Comparison of ENCODE assay signal across 1 cellular context in the genomic region with DNA sequence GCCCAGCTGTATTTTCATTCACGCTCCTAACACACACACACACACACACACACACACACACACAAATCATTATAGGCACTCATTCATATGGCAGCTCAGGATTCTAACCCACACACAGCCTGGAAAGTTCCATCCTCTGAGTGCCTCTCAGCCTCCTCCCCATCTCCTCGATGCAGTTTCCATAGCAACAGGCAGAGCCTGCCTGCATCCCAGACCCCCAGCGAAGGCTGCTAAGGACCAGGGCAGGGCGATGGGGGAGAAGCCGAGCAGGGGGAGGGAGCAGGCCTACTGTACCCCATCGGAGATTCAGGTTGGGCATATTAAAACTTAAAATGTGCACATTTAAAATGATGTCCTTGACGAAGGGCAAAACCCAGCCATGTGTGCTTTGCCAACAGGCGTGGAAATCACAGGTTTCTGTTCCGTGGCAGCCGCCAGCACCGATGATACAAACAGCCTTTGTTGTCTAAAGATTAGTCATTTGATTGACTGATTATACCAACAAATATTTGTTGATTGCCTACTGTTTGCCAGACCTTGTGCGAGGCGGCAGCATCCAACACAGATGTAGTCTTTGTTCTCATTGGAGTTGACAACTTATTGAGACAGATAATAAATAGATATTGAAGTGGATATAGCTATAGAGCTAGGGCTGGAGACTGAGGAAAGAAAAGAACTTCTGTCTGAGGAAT.
TF ChIP-seq lines count a peak whose summit lies in the region.

No MANE protein-coding gene starts in this region.

TF ChIP-seq in HepG2, 621 proteins besides CTCF, POLR2A, EP300 and RAD21 (continued from another document and continues in another):
- TF ChIP-seq, protein P1, sequence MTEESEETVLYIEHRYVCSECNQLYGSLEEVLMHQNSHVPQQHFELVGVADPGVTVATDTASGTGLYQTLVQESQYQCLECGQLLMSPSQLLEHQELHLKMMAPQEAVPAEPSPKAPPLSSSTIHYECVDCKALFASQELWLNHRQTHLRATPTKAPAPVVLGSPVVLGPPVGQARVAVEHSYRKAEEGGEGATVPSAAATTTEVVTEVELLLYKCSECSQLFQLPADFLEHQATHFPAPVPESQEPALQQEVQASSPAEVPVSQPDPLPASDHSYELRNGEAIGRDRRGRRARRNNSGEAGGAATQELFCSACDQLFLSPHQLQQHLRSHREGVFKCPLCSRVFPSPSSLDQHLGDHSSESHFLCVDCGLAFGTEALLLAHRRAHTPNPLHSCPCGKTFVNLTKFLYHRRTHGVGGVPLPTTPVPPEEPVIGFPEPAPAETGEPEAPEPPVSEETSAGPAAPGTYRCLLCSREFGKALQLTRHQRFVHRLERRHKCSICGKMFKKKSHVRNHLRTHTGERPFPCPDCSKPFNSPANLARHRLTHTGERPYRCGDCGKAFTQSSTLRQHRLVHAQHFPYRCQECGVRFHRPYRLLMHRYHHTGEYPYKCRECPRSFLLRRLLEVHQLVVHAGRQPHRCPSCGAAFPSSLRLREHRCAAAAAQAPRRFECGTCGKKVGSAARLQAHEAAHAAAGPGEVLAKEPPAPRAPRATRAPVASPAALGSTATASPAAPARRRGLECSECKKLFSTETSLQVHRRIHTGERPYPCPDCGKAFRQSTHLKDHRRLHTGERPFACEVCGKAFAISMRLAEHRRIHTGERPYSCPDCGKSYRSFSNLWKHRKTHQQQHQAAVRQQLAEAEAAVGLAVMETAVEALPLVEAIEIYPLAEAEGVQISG (CRISPR knock-in tag; IDR thresholded peaks at IDR 0.05): no peak
- TF ChIP-seq ZNF770 (CRISPR knock-in tag; IDR thresholded peaks at IDR 0.05): no peak; the same call in 1 of the 2 replicates
- no peak for TF ChIP-seq ZNF557 (CRISPR knock-in tag; IDR thresholded peaks at IDR 0.05)
- no peak for TF ChIP-seq ZNF670 (CRISPR knock-in tag; IDR thresholded peaks at IDR 0.05; ENCODE audit: borderline replicate concordance)
- TF ChIP-seq ZHX2 (IDR thresholded peaks at IDR 0.05; ENCODE audit: low read depth): no peak
- TF ChIP-seq ZHX2 (CRISPR knock-in tag; IDR thresholded peaks at IDR 0.05; ENCODE audit: borderline replicate concordance): no peak
- no peak for TF ChIP-seq ZNF318 (CRISPR knock-in tag; IDR thresholded peaks at IDR 0.05)
- TF ChIP-seq, protein P2, sequence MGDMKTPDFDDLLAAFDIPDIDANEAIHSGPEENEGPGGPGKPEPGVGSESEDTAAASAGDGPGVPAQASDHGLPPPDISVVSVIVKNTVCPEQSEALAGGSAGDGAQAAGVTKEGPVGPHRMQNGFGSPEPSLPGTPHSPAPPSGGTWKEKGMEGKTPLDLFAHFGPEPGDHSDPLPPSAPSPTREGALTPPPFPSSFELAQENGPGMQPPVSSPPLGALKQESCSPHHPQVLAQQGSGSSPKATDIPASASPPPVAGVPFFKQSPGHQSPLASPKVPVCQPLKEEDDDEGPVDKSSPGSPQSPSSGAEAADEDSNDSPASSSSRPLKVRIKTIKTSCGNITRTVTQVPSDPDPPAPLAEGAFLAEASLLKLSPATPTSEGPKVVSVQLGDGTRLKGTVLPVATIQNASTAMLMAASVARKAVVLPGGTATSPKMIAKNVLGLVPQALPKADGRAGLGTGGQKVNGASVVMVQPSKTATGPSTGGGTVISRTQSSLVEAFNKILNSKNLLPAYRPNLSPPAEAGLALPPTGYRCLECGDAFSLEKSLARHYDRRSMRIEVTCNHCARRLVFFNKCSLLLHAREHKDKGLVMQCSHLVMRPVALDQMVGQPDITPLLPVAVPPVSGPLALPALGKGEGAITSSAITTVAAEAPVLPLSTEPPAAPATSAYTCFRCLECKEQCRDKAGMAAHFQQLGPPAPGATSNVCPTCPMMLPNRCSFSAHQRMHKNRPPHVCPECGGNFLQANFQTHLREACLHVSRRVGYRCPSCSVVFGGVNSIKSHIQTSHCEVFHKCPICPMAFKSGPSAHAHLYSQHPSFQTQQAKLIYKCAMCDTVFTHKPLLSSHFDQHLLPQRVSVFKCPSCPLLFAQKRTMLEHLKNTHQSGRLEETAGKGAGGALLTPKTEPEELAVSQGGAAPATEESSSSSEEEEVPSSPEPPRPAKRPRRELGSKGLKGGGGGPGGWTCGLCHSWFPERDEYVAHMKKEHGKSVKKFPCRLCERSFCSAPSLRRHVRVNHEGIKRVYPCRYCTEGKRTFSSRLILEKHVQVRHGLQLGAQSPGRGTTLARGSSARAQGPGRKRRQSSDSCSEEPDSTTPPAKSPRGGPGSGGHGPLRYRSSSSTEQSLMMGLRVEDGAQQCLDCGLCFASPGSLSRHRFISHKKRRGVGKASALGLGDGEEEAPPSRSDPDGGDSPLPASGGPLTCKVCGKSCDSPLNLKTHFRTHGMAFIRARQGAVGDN (CRISPR knock-in tag; IDR thresholded peaks at IDR 0.05): peak; percentile 72
- TF ChIP-seq KDM5B (CRISPR knock-in tag; IDR thresholded peaks at IDR 0.05; ENCODE audit: borderline replicate concordance): no peak
- TF ChIP-seq, protein P3, sequence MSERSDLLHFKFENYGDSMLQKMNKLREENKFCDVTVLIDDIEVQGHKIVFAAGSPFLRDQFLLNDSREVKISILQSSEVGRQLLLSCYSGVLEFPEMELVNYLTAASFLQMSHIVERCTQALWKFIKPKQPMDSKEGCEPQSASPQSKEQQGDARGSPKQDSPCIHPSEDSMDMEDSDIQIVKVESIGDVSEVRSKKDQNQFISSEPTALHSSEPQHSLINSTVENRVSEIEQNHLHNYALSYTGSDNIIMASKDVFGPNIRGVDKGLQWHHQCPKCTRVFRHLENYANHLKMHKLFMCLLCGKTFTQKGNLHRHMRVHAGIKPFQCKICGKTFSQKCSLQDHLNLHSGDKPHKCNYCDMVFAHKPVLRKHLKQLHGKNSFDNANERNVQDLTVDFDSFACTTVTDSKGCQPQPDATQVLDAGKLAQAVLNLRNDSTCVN (CRISPR knock-in tag; IDR thresholded peaks at IDR 0.05; ENCODE audit: borderline replicate concordance): no peak
- TF ChIP-seq EHMT2 (IDR thresholded peaks at IDR 0.05; ENCODE audit: borderline replicate concordance, low read depth, low read length): no peak
- no peak for TF ChIP-seq ZNF354B (CRISPR knock-in tag; IDR thresholded peaks at IDR 0.05)
- TF ChIP-seq, protein P4, sequence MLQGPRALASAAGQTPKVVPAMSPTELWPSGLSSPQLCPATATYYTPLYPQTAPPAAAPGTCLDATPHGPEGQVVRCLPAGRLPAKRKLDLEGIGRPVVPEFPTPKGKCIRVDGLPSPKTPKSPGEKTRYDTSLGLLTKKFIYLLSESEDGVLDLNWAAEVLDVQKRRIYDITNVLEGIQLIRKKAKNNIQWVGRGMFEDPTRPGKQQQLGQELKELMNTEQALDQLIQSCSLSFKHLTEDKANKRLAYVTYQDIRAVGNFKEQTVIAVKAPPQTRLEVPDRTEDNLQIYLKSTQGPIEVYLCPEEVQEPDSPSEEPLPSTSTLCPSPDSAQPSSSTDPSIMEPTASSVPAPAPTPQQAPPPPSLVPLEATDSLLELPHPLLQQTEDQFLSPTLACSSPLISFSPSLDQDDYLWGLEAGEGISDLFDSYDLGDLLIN (CRISPR knock-in tag; IDR thresholded peaks at IDR 0.05; ENCODE audit: borderline replicate concordance): no peak
- no peak for TF ChIP-seq SMAD3 (CRISPR knock-in tag; IDR thresholded peaks at IDR 0.05)
- TF ChIP-seq BCL6 (CRISPR knock-in tag; IDR thresholded peaks at IDR 0.05): peak; percentile 36
- no peak for TF ChIP-seq ZNF850 (CRISPR knock-in tag; conservative IDR thresholded peaks at IDR 0.05)
